ENCODE assay signal across 1 cellular context in genomic region chr19:57096640-57097361, GRCh38.
TF ChIP-seq lines count a peak whose summit lies in the region.

No MANE protein-coding gene starts in this region.

TF ChIP-seq in HepG2, 621 proteins besides CTCF, POLR2A, EP300 and RAD21 (continued from another document):
- TF ChIP-seq ZBED4 (CRISPR knock-in tag; IDR thresholded peaks at IDR 0.05; ENCODE audit: borderline replicate concordance) (no peak), CREB1 (IDR thresholded peaks at IDR 0.05) (no peak), CREB1 (CRISPR knock-in tag; IDR thresholded peaks at IDR 0.05) (no peak), ZNF749 (CRISPR knock-in tag; IDR thresholded peaks at IDR 0.05; ENCODE audit: borderline replicate concordance) (no peak), BORCS8-MEF2B (CRISPR knock-in tag; IDR thresholded peaks at IDR 0.05) (no peak), BRF2 (CRISPR knock-in tag; IDR thresholded peaks at IDR 0.05) (no peak), NCOA1 (CRISPR knock-in tag; IDR thresholded peaks at IDR 0.05) (no peak), BCL6 (CRISPR knock-in tag; IDR thresholded peaks at IDR 0.05) (peak; percentile 15; the same call in 1 of the 2 replicates), RBFOX2 (IDR thresholded peaks at IDR 0.05; ENCODE audit: low read depth, low read length) (0 out of 2 replicates have a peak, but pooled peaks have one; percentile 35), TBX2 (CRISPR knock-in tag; IDR thresholded peaks at IDR 0.05; ENCODE audit: borderline replicate concordance) (0 out of 2 replicates have a peak, but pooled peaks have one; percentile 17), MXD1 (CRISPR knock-in tag; IDR thresholded peaks at IDR 0.05) (no peak), CEBPB (IDR thresholded peaks at IDR 0.05; ENCODE audit: borderline replicate concordance, low read depth, low read length) (peak; percentile 72; the same call in 1 of the 2 replicates), NRL (CRISPR knock-in tag; IDR thresholded peaks at IDR 0.05; ENCODE audit: borderline replicate concordance) (no peak), FOXA1 (IDR thresholded peaks at IDR 0.05) (no peak), FOXA1 (CRISPR knock-in tag; IDR thresholded peaks at IDR 0.05) (peak; percentile 53), CBFB (CRISPR knock-in tag; IDR thresholded peaks at IDR 0.05) (no peak), ZNF816 (CRISPR knock-in tag; IDR thresholded peaks at IDR 0.05; ENCODE audit: borderline replicate concordance) (no peak), MTA3 (CRISPR knock-in tag; IDR thresholded peaks at IDR 0.05) (no peak), U2AF2 (IDR thresholded peaks at IDR 0.05; ENCODE audit: low read depth, low read length) (no peak), ZNF614 (CRISPR knock-in tag; IDR thresholded peaks at IDR 0.05; ENCODE audit: borderline replicate concordance) (peak; percentile 52; the same call in 1 of the 2 replicates), POGK (CRISPR knock-in tag; conservative IDR thresholded peaks at IDR 0.05) (no peak), ZFP36L1 (CRISPR knock-in tag; IDR thresholded peaks at IDR 0.05) (no peak), NCOA2 (CRISPR knock-in tag; IDR thresholded peaks at IDR 0.05) (peak; percentile 40; the same call in 1 of the 2 replicates), WIZ (CRISPR knock-in tag; IDR thresholded peaks at IDR 0.05) (no peak), ZNF138 (CRISPR knock-in tag; IDR thresholded peaks at IDR 0.05; ENCODE audit: low read depth) (0 out of 2 replicates have a peak, but pooled peaks have one; percentile 3), GATAD2A (CRISPR knock-in tag; IDR thresholded peaks at IDR 0.05) (peak; percentile 32; the same call in 1 of the 2 replicates), ISL2 (CRISPR knock-in tag; IDR thresholded peaks at IDR 0.05) (0 out of 2 replicates have a peak, but pooled peaks have one; percentile 30), LRRFIP1 (CRISPR knock-in tag; conservative IDR thresholded peaks at IDR 0.05) (no peak), ZNF451 (CRISPR knock-in tag; IDR thresholded peaks at IDR 0.05) (no peak), ZNF318 (CRISPR knock-in tag; IDR thresholded peaks at IDR 0.05) (no peak), ZFP41 (CRISPR knock-in tag; IDR thresholded peaks at IDR 0.05; ENCODE audit: borderline replicate concordance) (no peak), ZBTB20 (CRISPR knock-in tag; IDR thresholded peaks at IDR 0.05; ENCODE audit: borderline replicate concordance, low read depth) (0 out of 2 replicates have a peak, but pooled peaks have one; percentile 20), ONECUT2 (CRISPR knock-in tag; IDR thresholded peaks at IDR 0.05) (no peak), SOX6 (IDR thresholded peaks at IDR 0.05) (no peak), SOX6 (CRISPR knock-in tag; IDR thresholded peaks at IDR 0.05) (peak; percentile 28; the same call in 1 of the 2 replicates)
